In genomic region chr7:157516311-157516710, GRCh38 we compare ENCODE assay signal across 1 cellular context.
TF ChIP-seq lines count a peak whose summit lies in the region.

No MANE protein-coding gene starts in this region.

TF ChIP-seq in SK-N-SH treated with all-trans-retinoic acid at 6 μM for 48 hours, 23 proteins besides CTCF, POLR2A, EP300 and RAD21 (continued from another document):
- TF ChIP-seq, protein P1, sequence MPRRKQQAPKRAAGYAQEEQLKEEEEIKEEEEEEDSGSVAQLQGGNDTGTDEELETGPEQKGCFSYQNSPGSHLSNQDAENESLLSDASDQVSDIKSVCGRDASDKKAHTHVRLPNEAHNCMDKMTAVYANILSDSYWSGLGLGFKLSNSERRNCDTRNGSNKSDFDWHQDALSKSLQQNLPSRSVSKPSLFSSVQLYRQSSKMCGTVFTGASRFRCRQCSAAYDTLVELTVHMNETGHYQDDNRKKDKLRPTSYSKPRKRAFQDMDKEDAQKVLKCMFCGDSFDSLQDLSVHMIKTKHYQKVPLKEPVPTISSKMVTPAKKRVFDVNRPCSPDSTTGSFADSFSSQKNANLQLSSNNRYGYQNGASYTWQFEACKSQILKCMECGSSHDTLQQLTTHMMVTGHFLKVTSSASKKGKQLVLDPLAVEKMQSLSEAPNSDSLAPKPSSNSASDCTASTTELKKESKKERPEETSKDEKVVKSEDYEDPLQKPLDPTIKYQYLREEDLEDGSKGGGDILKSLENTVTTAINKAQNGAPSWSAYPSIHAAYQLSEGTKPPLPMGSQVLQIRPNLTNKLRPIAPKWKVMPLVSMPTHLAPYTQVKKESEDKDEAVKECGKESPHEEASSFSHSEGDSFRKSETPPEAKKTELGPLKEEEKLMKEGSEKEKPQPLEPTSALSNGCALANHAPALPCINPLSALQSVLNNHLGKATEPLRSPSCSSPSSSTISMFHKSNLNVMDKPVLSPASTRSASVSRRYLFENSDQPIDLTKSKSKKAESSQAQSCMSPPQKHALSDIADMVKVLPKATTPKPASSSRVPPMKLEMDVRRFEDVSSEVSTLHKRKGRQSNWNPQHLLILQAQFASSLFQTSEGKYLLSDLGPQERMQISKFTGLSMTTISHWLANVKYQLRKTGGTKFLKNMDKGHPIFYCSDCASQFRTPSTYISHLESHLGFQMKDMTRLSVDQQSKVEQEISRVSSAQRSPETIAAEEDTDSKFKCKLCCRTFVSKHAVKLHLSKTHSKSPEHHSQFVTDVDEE (CRISPR knock-in tag; IDR thresholded peaks at IDR 0.05) = no peak
- no peak for TF ChIP-seq OSR1 (CRISPR knock-in tag; IDR thresholded peaks at IDR 0.05)
- no peak for TF ChIP-seq SNAI2 (CRISPR knock-in tag; IDR thresholded peaks at IDR 0.05)
- TF ChIP-seq, protein P2, sequence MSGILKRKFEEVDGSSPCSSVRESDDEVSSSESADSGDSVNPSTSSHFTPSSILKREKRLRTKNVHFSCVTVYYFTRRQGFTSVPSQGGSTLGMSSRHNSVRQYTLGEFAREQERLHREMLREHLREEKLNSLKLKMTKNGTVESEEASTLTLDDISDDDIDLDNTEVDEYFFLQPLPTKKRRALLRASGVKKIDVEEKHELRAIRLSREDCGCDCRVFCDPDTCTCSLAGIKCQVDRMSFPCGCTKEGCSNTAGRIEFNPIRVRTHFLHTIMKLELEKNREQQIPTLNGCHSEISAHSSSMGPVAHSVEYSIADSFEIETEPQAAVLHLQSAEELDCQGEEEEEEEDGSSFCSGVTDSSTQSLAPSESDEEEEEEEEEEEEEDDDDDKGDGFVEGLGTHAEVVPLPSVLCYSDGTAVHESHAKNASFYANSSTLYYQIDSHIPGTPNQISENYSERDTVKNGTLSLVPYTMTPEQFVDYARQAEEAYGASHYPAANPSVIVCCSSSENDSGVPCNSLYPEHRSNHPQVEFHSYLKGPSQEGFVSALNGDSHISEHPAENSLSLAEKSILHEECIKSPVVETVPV (CRISPR knock-in tag; IDR thresholded peaks at IDR 0.05) = no peak
- TF ChIP-seq TCF4 (CRISPR knock-in tag; IDR thresholded peaks at IDR 0.05; ENCODE audit: borderline replicate concordance) = no peak
